ENCODE assay signal across 21 cellular contexts in the genomic region with DNA sequence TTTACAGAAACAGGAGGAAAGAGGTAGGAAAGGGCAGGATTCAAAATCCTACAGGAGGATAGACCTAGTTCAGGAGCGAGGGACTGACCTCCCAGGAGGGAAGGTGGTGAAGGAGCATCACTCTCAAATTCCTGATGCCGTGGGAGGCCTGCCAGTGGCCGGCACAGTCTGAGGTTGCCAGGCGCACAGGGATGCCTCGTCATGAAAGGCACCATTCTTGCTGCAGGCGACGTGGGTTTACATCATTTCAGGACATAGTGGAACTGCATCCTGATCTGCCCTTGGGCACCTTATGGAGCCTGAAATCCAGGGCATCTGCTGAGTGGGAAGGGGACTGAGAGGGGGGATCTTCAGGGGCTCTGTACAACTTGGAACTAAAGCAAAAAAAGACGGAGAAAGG.
DNase-seq lines count a peak whose midpoint lies in the region; ATAC-seq, FAIRE-seq and TF ChIP-seq lines count a peak whose summit lies in the region.
"Had no signal": no experiment of that assay in that cellular context is flagged by ENCODE, and none has a peak within 500 bp of the region (broad histone marks: within the 10 kb centered on the region; RNA-seq: fewer than 3 reads in every experiment).

No MANE protein-coding gene starts in this region.

- H3K36me3 ChIP-seq in tibial artery, result no peaks in the 10 kb centered on the region
- H3K36me3 ChIP-seq: SJCRH30 had no signal

- no peak overlapping the region for H3K4me3 ChIP-seq in tibial artery
- H3K4me3 ChIP-seq: K562, SJCRH30 had no signal

- peaks cover 5% of the 10 kb centered on the region for H3K9me3 Mint-ChIP-seq in nephron

- H3K27me3 Mint-ChIP-seq in nephron (ENCODE audit: low read depth), result peaks cover 7% of the 10 kb centered on the region

- DNase-seq in Right ventricle myocardium inferior (ENCODE audit: missing footprints) (no peak), Right ventricle myocardium superior (no peak), fibroblast of gingiva (ENCODE audit: low read depth) (peak; percentile 57), tibial artery (no peak), ureter (ENCODE audit: low spot score) (no peak), NCI-H1092 treated with DMSO at 0.1 percent for 48 hours (lab: John Stamatoyannopoulos, UW) (no peak), urothelium cell line (ENCODE audit: low spot score) (no peak)
- DNase-seq: AML-193, DMS 273 treated with DMSO at 0.1 percent for 48 hours, NCI-H1694 treated with DMSO at 0.1 percent for 48 hours, NCI-H2107, NCI-H510A, NCI-H774, PC-3, SJCRH30 had no signal

- intact Hi-C loops in Right ventricle myocardium inferior (cut with DNase I), result no loop called here
- intact Hi-C loops in Right ventricle myocardium superior (cut with DNase I), result no loop called here
- intact Hi-C loops in tibial artery (cut with DNase I; ENCODE audit: low total_unique reads), result no loop called here

- TF ChIP-seq CTCF in nephron (IDR thresholded peaks at IDR 0.05; ENCODE audit: unreplicated experiment in 3 of 3) (no peak), tibial artery (IDR thresholded peaks at IDR 0.05) (no peak)

- H3K4me3 Mint-ChIP-seq in nephron, result no peak overlapping the region

- H3K27ac ChIP-seq in tibial artery, result peak overlapping the region; percentile 5 to 22
- H3K27ac ChIP-seq: 22Rv1, RWPE1, SJCRH30 had no signal

- no peak for FAIRE-seq in urothelium cell line (lab: Jason Lieb, UNC)
- FAIRE-seq: G401.6, GM19239, K562 had no signal

- H3K9me3 ChIP-seq in tibial artery, result no peaks in the 10 kb centered on the region
- H3K9me3 ChIP-seq: SJCRH30 had no signal

- H3K4me1 ChIP-seq in tibial artery, result peaks cover 0 to 15% (median 3%) of the 10 kb centered on the region in 4 donors
- H3K4me1 ChIP-seq: SJCRH30 had no signal

- ATAC-seq in Right ventricle myocardium inferior (peak; percentile 27), Right ventricle myocardium superior (ENCODE audit: poor library complexity) (no peak)
- ATAC-seq: K562, PC-3 had no signal

- peak overlapping the region; percentile 51 to 89 (median 69) for H3K27ac Mint-ChIP-seq in nephron

- no peaks in the 10 kb centered on the region for H3K27me3 ChIP-seq in tibial artery

- H3K36me3 Mint-ChIP-seq in nephron (ENCODE audit: low read depth), result no peaks in the 10 kb centered on the region

- peaks cover 41% of the 10 kb centered on the region for H3K4me1 Mint-ChIP-seq in nephron
